ENCODE assay signal across 8 cellular contexts in genomic region chr19:7652061-7652641, GRCh38. TPM values are rescaled to one million over a fixed set of nuclear protein-coding genes. Genes with fewer than 3 reads are reported as not detected.
DNase-seq lines count a peak whose midpoint lies in the region; ATAC-seq and TF ChIP-seq lines count a peak whose summit lies in the region.

No MANE protein-coding gene starts in this region.

- intact Hi-C loops in activated T-helper 2 cell treated with anti-CD3 and anti-CD28 coated beads, Interferon-gamma antibody, Interleukin-2, Interleukin-4, amounts not matched to agents 10 μg/mL and 5 μg/mL and 100 μg/mL, durations not matched to agents 14 hours and 24 hours and 36 hours (cut with micrococcal nuclease), result loop anchor here (1.0 kb wide), 2 partner anchors 28 to 147 kb away; partner anchors contain the start of gene TRAPPC5

- no peaks in the 10 kb centered on the region for H3K9me3 Mint-ChIP-seq in activated T-helper 2 cell treated with anti-CD3 and anti-CD28 coated beads, Interferon-gamma antibody, Interleukin-2, Interleukin-4, amounts not matched to agents 10 μg/mL and 5 μg/mL and 100 μg/mL, durations not matched to agents 14 hours and 24 hours and 36 hours
- H3K9me3 Mint-ChIP-seq in nephron progenitor cell, result no peaks in the 10 kb centered on the region
- no peaks in the 10 kb centered on the region for H3K9me3 Mint-ChIP-seq in stimulated activated naive CD8-positive, alpha-beta T cell treated with anti-CD3 and anti-CD28 coated beads, Interleukin-15, Interleukin-2, amounts not matched to agents 100 ng/mL and 50 ng/mL, for 24 hours

- peak; percentile 33; the same call in 1 of the 2 replicates for TF ChIP-seq POLR2A in Raji (IDR thresholded peaks at IDR 0.05; ENCODE audit: insufficient read depth, low read depth, low read length)

- H3K27ac Mint-ChIP-seq in activated T-helper 2 cell treated with anti-CD3 and anti-CD28 coated beads, Interferon-gamma antibody, Interleukin-2, Interleukin-4, amounts not matched to agents 10 μg/mL and 5 μg/mL and 100 μg/mL, durations not matched to agents 14 hours and 24 hours and 36 hours, result peak overlapping the region; percentile 72
- H3K27ac Mint-ChIP-seq in nephron progenitor cell, result peak overlapping the region; percentile 51
- peak overlapping the region; percentile 23 for H3K27ac Mint-ChIP-seq in stimulated activated naive CD8-positive, alpha-beta T cell treated with anti-CD3 and anti-CD28 coated beads, Interleukin-15, Interleukin-2, amounts not matched to agents 100 ng/mL and 50 ng/mL, for 24 hours

- peaks cover 12% of the 10 kb centered on the region for H3K4me1 Mint-ChIP-seq in activated T-helper 2 cell treated with anti-CD3 and anti-CD28 coated beads, Interferon-gamma antibody, Interleukin-2, Interleukin-4, amounts not matched to agents 10 μg/mL and 5 μg/mL and 100 μg/mL, durations not matched to agents 14 hours and 24 hours and 36 hours (ENCODE audit: low read depth)
- peaks cover 13% of the 10 kb centered on the region for H3K4me1 Mint-ChIP-seq in nephron progenitor cell
- H3K4me1 Mint-ChIP-seq in stimulated activated naive CD8-positive, alpha-beta T cell treated with anti-CD3 and anti-CD28 coated beads, Interleukin-15, Interleukin-2, amounts not matched to agents 100 ng/mL and 50 ng/mL, for 24 hours (ENCODE audit: low read depth), result peaks cover 24% of the 10 kb centered on the region

- peak overlapping the region; percentile 52 for H3K4me3 Mint-ChIP-seq in activated T-helper 2 cell treated with anti-CD3 and anti-CD28 coated beads, Interferon-gamma antibody, Interleukin-2, Interleukin-4, amounts not matched to agents 10 μg/mL and 5 μg/mL and 100 μg/mL, durations not matched to agents 14 hours and 24 hours and 36 hours (ENCODE audit: low read depth)
- peak overlapping the region; percentile 59 for H3K4me3 Mint-ChIP-seq in nephron progenitor cell
- H3K4me3 Mint-ChIP-seq in stimulated activated naive CD8-positive, alpha-beta T cell treated with anti-CD3 and anti-CD28 coated beads, Interleukin-15, Interleukin-2, amounts not matched to agents 100 ng/mL and 50 ng/mL, for 24 hours, result peak overlapping the region; percentile 59

- TF ChIP-seq CTCF in LNCAP (IDR thresholded peaks at IDR 0.05) (peak; percentile 99), nephron progenitor cell (IDR thresholded peaks at IDR 0.05) (peak; percentile 100)

- DNase-seq in EH (ENCODE audit: low read depth) (peak; percentile 66), fibroblast of peridontal ligament (ENCODE audit: extremely low read depth) (peak; percentile 71), nephron progenitor cell (peak; percentile 92)
- DNase-seq in activated T-helper 2 cell treated with anti-CD3 and anti-CD28 coated beads, Interferon-gamma antibody, Interleukin-2, Interleukin-4, amounts not matched to agents 10 μg/mL and 5 μg/mL and 100 μg/mL, durations not matched to agents 14 hours and 24 hours and 36 hours (ENCODE audit: low spot score), result peak; percentile 79

- no peak for ATAC-seq in GM18909 (IDR thresholded peaks at IDR 0.05; ENCODE audit: poor library complexity, unreplicated experiment)

- peaks cover 3% of the 10 kb centered on the region for H3K27me3 Mint-ChIP-seq in activated T-helper 2 cell treated with anti-CD3 and anti-CD28 coated beads, Interferon-gamma antibody, Interleukin-2, Interleukin-4, amounts not matched to agents 10 μg/mL and 5 μg/mL and 100 μg/mL, durations not matched to agents 14 hours and 24 hours and 36 hours (ENCODE audit: low read depth)
- H3K27me3 Mint-ChIP-seq in nephron progenitor cell (ENCODE audit: low read depth, poor library complexity), result peaks cover 33% of the 10 kb centered on the region
- no peaks in the 10 kb centered on the region for H3K27me3 Mint-ChIP-seq in stimulated activated naive CD8-positive, alpha-beta T cell treated with anti-CD3 and anti-CD28 coated beads, Interleukin-15, Interleukin-2, amounts not matched to agents 100 ng/mL and 50 ng/mL, for 24 hours

- H3K36me3 Mint-ChIP-seq in activated T-helper 2 cell treated with anti-CD3 and anti-CD28 coated beads, Interferon-gamma antibody, Interleukin-2, Interleukin-4, amounts not matched to agents 10 μg/mL and 5 μg/mL and 100 μg/mL, durations not matched to agents 14 hours and 24 hours and 36 hours (ENCODE audit: low read depth), result peaks cover 4% of the 10 kb centered on the region
- no peaks in the 10 kb centered on the region for H3K36me3 Mint-ChIP-seq in nephron progenitor cell (ENCODE audit: low read depth)
- H3K36me3 Mint-ChIP-seq in stimulated activated naive CD8-positive, alpha-beta T cell treated with anti-CD3 and anti-CD28 coated beads, Interleukin-15, Interleukin-2, amounts not matched to agents 100 ng/mL and 50 ng/mL, for 24 hours (ENCODE audit: low read depth), result no peaks in the 10 kb centered on the region

RNA-seq across cellular contexts. Expression of gene STXBP2, which starts 15.2 kb away (rescaled TPM):
- total RNA-seq in activated T-helper 2 cell treated with anti-CD3 and anti-CD28 coated beads, Interferon-gamma antibody, Interleukin-2, Interleukin-4, amounts not matched to agents 10 μg/mL and 5 μg/mL and 100 μg/mL, durations not matched to agents 14 hours and 24 hours and 36 hours, result 96.3 and 104 TPM in 2 replicates

RNA-seq across cellular contexts. Expression of gene RETN, which starts 16.7 kb away (rescaled TPM):
- not detected in 2 replicates for total RNA-seq in activated T-helper 2 cell treated with anti-CD3 and anti-CD28 coated beads, Interferon-gamma antibody, Interleukin-2, Interleukin-4, amounts not matched to agents 10 μg/mL and 5 μg/mL and 100 μg/mL, durations not matched to agents 14 hours and 24 hours and 36 hours

RNA-seq across cellular contexts. Expression of gene PCP2, which starts 18.6 kb away (rescaled TPM):
- total RNA-seq in activated T-helper 2 cell treated with anti-CD3 and anti-CD28 coated beads, Interferon-gamma antibody, Interleukin-2, Interleukin-4, amounts not matched to agents 10 μg/mL and 5 μg/mL and 100 μg/mL, durations not matched to agents 14 hours and 24 hours and 36 hours, result 1.2 and 1.6 TPM in 2 replicates

RNA-seq across cellular contexts. Expression of gene PET100, which starts 22.6 kb away (rescaled TPM):
- 95.7 and 113 TPM in 2 replicates for total RNA-seq in activated T-helper 2 cell treated with anti-CD3 and anti-CD28 coated beads, Interferon-gamma antibody, Interleukin-2, Interleukin-4, amounts not matched to agents 10 μg/mL and 5 μg/mL and 100 μg/mL, durations not matched to agents 14 hours and 24 hours and 36 hours

RNA-seq across cellular contexts. Expression of gene XAB2, which starts 22.8 kb away (rescaled TPM):
- total RNA-seq in activated T-helper 2 cell treated with anti-CD3 and anti-CD28 coated beads, Interferon-gamma antibody, Interleukin-2, Interleukin-4, amounts not matched to agents 10 μg/mL and 5 μg/mL and 100 μg/mL, durations not matched to agents 14 hours and 24 hours and 36 hours, result 43.0 and 44.3 TPM in 2 replicates
